Comparison of ENCODE assay signal across 8 cellular contexts in the genomic region with DNA sequence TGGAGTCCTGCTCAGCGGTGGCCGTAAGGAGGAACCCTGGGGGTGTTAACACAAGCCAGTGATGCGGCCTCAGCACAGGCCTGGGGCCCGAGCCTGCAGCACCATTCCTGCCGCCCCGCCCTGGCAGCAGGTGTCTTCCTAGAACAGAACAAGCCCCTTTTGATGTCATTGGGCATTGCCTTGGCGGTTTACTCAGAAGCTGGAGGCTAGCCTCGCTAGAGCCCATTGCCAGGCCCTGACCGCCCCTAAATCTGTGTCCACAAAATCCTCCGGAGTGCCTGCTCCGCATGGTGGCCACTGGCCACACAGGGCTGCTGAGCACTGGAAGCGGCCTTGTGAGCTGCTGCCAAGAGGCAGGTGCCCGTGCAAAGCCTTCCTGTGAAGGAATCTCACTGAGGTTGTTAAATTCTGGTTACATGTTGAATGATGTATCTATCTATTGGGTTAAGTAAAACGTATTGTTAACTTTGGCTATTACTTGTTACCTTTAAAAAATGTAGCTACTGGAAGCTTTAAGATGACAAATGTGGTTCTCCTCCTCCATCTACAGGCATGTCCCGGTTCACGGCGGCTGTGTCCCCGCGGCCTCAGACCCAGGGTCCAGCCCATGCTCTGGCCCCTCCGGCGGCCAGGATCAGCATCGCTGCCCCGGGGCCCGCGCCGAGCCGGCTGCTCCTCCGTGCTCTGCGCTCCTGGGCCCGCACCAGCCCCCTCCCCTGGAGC. TPM values are rescaled to one million over a fixed set of nuclear protein-coding genes. Genes with fewer than 3 reads are reported as not detected.
DNase-seq lines count a peak whose midpoint lies in the region; ATAC-seq, FAIRE-seq and TF ChIP-seq lines count a peak whose summit lies in the region.

No MANE protein-coding gene starts in this region.

- 25 to 29% methylated on average over 30 of the region's 30 CpGs for WGBS in heart right ventricle, 2 donors
- 16 to 25% (median 18%) methylated on average over 30 of the region's 30 CpGs for WGBS in psoas muscle, 3 donors

- H3K27ac Mint-ChIP-seq in activated CD8-positive, alpha-beta T cell treated with anti-CD3 and anti-CD28 coated beads, Interleukin-2, amount 10 ng/mL, durations not matched to agents 7 days and 5 days: peak overlapping the region; percentile 25

- peak; percentile 12; the same call in 1 of the 2 replicates for TF ChIP-seq CTCF in GM12875 (IDR thresholded peaks at IDR 0.05; ENCODE audit: borderline replicate concordance, insufficient read depth, low read depth, low read length)
- TF ChIP-seq CTCF in heart right ventricle (IDR thresholded peaks at IDR 0.05): no peak
- TF ChIP-seq CTCF in psoas muscle (IDR thresholded peaks at IDR 0.05): no peak
- TF ChIP-seq CTCF in D721Med (IDR thresholded peaks at IDR 0.05; ENCODE audit: insufficient read depth, missing control alignments): no peak

- peaks cover 12% of the 10 kb centered on the region for H3K36me3 Mint-ChIP-seq in activated CD8-positive, alpha-beta T cell treated with anti-CD3 and anti-CD28 coated beads, Interleukin-2, amount 10 ng/mL, durations not matched to agents 7 days and 5 days (ENCODE audit: low read depth)

- peak overlapping the region; percentile 74 for H3K4me3 Mint-ChIP-seq in activated CD8-positive, alpha-beta T cell treated with anti-CD3 and anti-CD28 coated beads, Interleukin-2, amount 10 ng/mL, durations not matched to agents 7 days and 5 days

- DNase-seq in activated CD8-positive, alpha-beta T cell treated with anti-CD3 and anti-CD28 coated beads, Interleukin-2, amount 10 ng/mL, durations not matched to agents 7 days and 5 days: no peak
- no peak for DNase-seq in heart right ventricle
- peak; percentile 19 to 61 for DNase-seq in psoas muscle
- no peak for DNase-seq in stimulated activated CD4-positive, alpha-beta T cell treated with anti-CD3 and anti-CD28 coated beads, Interleukin-2, amount 100 ng/mL, for 24 hours
- no peak for DNase-seq in COLO829 (ENCODE audit: low spot score)
- no peak for DNase-seq in D721Med (ENCODE audit: insufficient read length, low spot score)

- H3K4me1 ChIP-seq in heart right ventricle (peaks cover 24 to 49% (median 46%) of the 10 kb centered on the region in 9 donors), psoas muscle (peaks cover 43% of the 10 kb centered on the region)

- CTCF ChIA-PET in activated CD8-positive, alpha-beta T cell treated with anti-CD3 and anti-CD28 coated beads, Interleukin-2, amount 10 ng/mL, durations not matched to agents 7 days and 5 days (lab: Charles Lee): interaction anchor here (1.1 kb wide), 1 partner anchor 15 kb away, joined by 4 read pairs; no protein-coding TSS in a partner anchor

- peak overlapping the region; percentile 75 to 97 (median 90) for H3K27ac ChIP-seq in heart right ventricle
- peak overlapping the region; percentile 80 for H3K27ac ChIP-seq in psoas muscle

- no peaks in the 10 kb centered on the region for H3K27me3 ChIP-seq in heart right ventricle
- no peaks in the 10 kb centered on the region for H3K27me3 ChIP-seq in psoas muscle (ENCODE audit: insufficient read depth in 3 of 3, low read length in 2 of 3)

- H3K36me3 ChIP-seq in heart right ventricle (no peaks in the 10 kb centered on the region), psoas muscle (ENCODE audit: insufficient read depth in 1 of 2, low read depth in 1 of 2) (no peaks in the 10 kb centered on the region)

- peaks cover 0 to 10% (median 1%) of the 10 kb centered on the region in 11 donors for H3K9me3 ChIP-seq in heart right ventricle
- no peaks in the 10 kb centered on the region for H3K9me3 ChIP-seq in psoas muscle

- peaks cover 41% of the 10 kb centered on the region for H3K4me1 Mint-ChIP-seq in activated CD8-positive, alpha-beta T cell treated with anti-CD3 and anti-CD28 coated beads, Interleukin-2, amount 10 ng/mL, durations not matched to agents 7 days and 5 days (ENCODE audit: low read depth)

- POLR2A ChIA-PET in activated CD8-positive, alpha-beta T cell treated with anti-CD3 and anti-CD28 coated beads, Interleukin-2, amount 10 ng/mL, durations not matched to agents 7 days and 5 days (lab: Charles Lee): interaction anchor here (1.1 to 1.2 kb wide), 2 partner anchors 15 kb away, joined by 3 to 4 read pairs; no protein-coding TSS in a partner anchor

- intact Hi-C loops in heart right ventricle (cut with DNase I) (loop anchor here in 8 of 10 donors (2.0 to 10.0 kb wide), 12 partner anchors 18 to 101 kb away; no protein-coding TSS in a partner anchor), psoas muscle (cut with DNase I) (loop anchor here (2.0 to 5.0 kb wide), 3 partner anchors 16 to 96 kb away; no protein-coding TSS in a partner anchor)

- peak; percentile 4 for ATAC-seq in HG03159 (IDR thresholded peaks at IDR 0.05; ENCODE audit: unreplicated experiment)
- no peak for ATAC-seq in activated CD8-positive, alpha-beta T cell treated with anti-CD3 and anti-CD28 coated beads, Interleukin-2, amount 10 ng/mL, durations not matched to agents 7 days and 5 days
- ATAC-seq in heart right ventricle: peak in 2 of 8 donors; percentile 1 to 2
- ATAC-seq in psoas muscle: peak in 3 of 4 donors; percentile 0 to 4 (median 1)

- H3K27me3 Mint-ChIP-seq in activated CD8-positive, alpha-beta T cell treated with anti-CD3 and anti-CD28 coated beads, Interleukin-2, amount 10 ng/mL, durations not matched to agents 7 days and 5 days (ENCODE audit: low read depth): peaks cover 9% of the 10 kb centered on the region

- H3K9me3 Mint-ChIP-seq in activated CD8-positive, alpha-beta T cell treated with anti-CD3 and anti-CD28 coated beads, Interleukin-2, amount 10 ng/mL, durations not matched to agents 7 days and 5 days (ENCODE audit: insufficient read depth): peaks cover 11% of the 10 kb centered on the region

- H3K4me3 ChIP-seq in GM12875 (ENCODE audit: low read depth, low read length) (peak overlapping the region; percentile 78), heart right ventricle (peak overlapping the region; percentile 52 to 86 (median 72)), psoas muscle (peak overlapping the region; percentile 75)

- no peak for FAIRE-seq in D721Med (lab: Jason Lieb, UNC)

RNA-seq across cellular contexts. Expression of gene INPP5A, which starts 1.2 kb away (rescaled TPM):
- total RNA-seq in activated CD8-positive, alpha-beta T cell treated with anti-CD3 and anti-CD28 coated beads, Interleukin-2, amount 10 ng/mL, durations not matched to agents 7 days and 5 days: 1 to 10 TPM; 9.9 TPM
- total RNA-seq in heart right ventricle (100 to 1,000 TPM in 8 of 10 donors, 10 to 100 TPM in 2; 92.6 to 122 (median 109) TPM), psoas muscle (10 to 100 TPM; 38.2 to 48.8 (median 42.2) TPM)
- polyA plus RNA-seq in heart right ventricle (10 to 100 TPM; 30.4 to 45.1 TPM), psoas muscle (10 to 100 TPM; 15.1 to 44.3 (median 29.5) TPM)

Comparison
In these comparisons a context has a peak if more than half of its experiments do, and no peak if none do; other contexts are left out.
1. DNase-seq: peak in psoas muscle (2 of 2); none in activated CD8-positive, alpha-beta T cell treated with anti-CD3 and anti-CD28 coated beads, Interleukin-2, amount 10 ng/mL, durations not matched to agents 7 days and 5 days (single experiment), heart right ventricle (0 of 2), stimulated activated CD4-positive, alpha-beta T cell treated with anti-CD3 and anti-CD28 coated beads, Interleukin-2, amount 100 ng/mL, for 24 hours (0 of 2), COLO829 (single experiment) and D721Med (single experiment).
2. Peak in every context shown above with its lines, with median percentiles within 50 percentile points of each other: H3K4me3 ChIP-seq.